1 cellular context compared by ENCODE assay signal in genomic region chr9:136336156-136336860, GRCh38.
TF ChIP-seq lines count a peak whose summit lies in the region.

No MANE protein-coding gene starts in this region.

TF ChIP-seq in K562, 482 proteins besides CTCF, POLR2A, EP300 and RAD21:
- TF ChIP-seq ZNF212 (CRISPR knock-in tag; IDR thresholded peaks at IDR 0.05) (no peak), ATF3 (IDR thresholded peaks at IDR 0.05) (peak; percentile 31; the same call in 1 of the 2 replicates), ATF3 (CRISPR knock-in tag; conservative IDR thresholded peaks at IDR 0.05) (no peak)
